1 cellular context compared by ENCODE assay signal in genomic region chr18:9869713-9870430, GRCh38.
TF ChIP-seq lines count a peak whose summit lies in the region.

No MANE protein-coding gene starts in this region.

TF ChIP-seq in HepG2, 621 proteins besides CTCF, POLR2A, EP300 and RAD21 (continued from another document and continues in another):
- TF ChIP-seq ZBTB49 (CRISPR knock-in tag; IDR thresholded peaks at IDR 0.05; ENCODE audit: borderline replicate concordance) (no peak), MYPOP (CRISPR knock-in tag; IDR thresholded peaks at IDR 0.05) (no peak), EED (CRISPR knock-in tag; IDR thresholded peaks at IDR 0.05) (no peak), ZNF446 (CRISPR knock-in tag; IDR thresholded peaks at IDR 0.05) (no peak), PHF5A (CRISPR knock-in tag; IDR thresholded peaks at IDR 0.05; ENCODE audit: low read depth, unreplicated experiment) (no peak), ZNF451 (CRISPR knock-in tag; IDR thresholded peaks at IDR 0.05) (no peak), BRCA1 (CRISPR knock-in tag; IDR thresholded peaks at IDR 0.05) (no peak), MAFF (IDR thresholded peaks at IDR 0.05; ENCODE audit: low read depth, low read length) (peak; percentile 93), SMAD3 (CRISPR knock-in tag; IDR thresholded peaks at IDR 0.05) (peak; percentile 72), ZNF30 (CRISPR knock-in tag; IDR thresholded peaks at IDR 0.05) (no peak), PHF21A (CRISPR knock-in tag; IDR thresholded peaks at IDR 0.05) (peak; percentile 65), ZNF766 (CRISPR knock-in tag; IDR thresholded peaks at IDR 0.05; ENCODE audit: borderline replicate concordance) (no peak), JDP2 (CRISPR knock-in tag; IDR thresholded peaks at IDR 0.05; ENCODE audit: borderline replicate concordance) (no peak), ZSCAN22 (CRISPR knock-in tag; IDR thresholded peaks at IDR 0.05) (no peak), GTF3A (CRISPR knock-in tag; conservative IDR thresholded peaks at IDR 0.05) (no peak), RFXAP (CRISPR knock-in tag; IDR thresholded peaks at IDR 0.05; ENCODE audit: borderline replicate concordance) (no peak), ZEB1 (IDR thresholded peaks at IDR 0.05; ENCODE audit: insufficient replicate concordance, low read depth) (no peak), ZNF775 (CRISPR knock-in tag; IDR thresholded peaks at IDR 0.05; ENCODE audit: borderline replicate concordance) (no peak), KMT2B (CRISPR knock-in tag; IDR thresholded peaks at IDR 0.05) (peak; percentile 42; the same call in 1 of the 2 replicates), ZNF17 (CRISPR knock-in tag; IDR thresholded peaks at IDR 0.05) (no peak), ZNF253 (CRISPR knock-in tag; IDR thresholded peaks at IDR 0.05; ENCODE audit: borderline replicate concordance) (no peak), ATAD3A (CRISPR knock-in tag; IDR thresholded peaks at IDR 0.05) (no peak), LBX2 (CRISPR knock-in tag; IDR thresholded peaks at IDR 0.05; ENCODE audit: borderline replicate concordance) (no peak), CEBPZ (IDR thresholded peaks at IDR 0.05; ENCODE audit: low read length) (no peak), ETV6 (CRISPR knock-in tag; conservative IDR thresholded peaks at IDR 0.05) (peak; percentile 67; the same call in 1 of the 2 replicates), DDIT3 (CRISPR knock-in tag; IDR thresholded peaks at IDR 0.05) (no peak), GZF1 (CRISPR knock-in tag; IDR thresholded peaks at IDR 0.05) (no peak), ZNF772 (CRISPR knock-in tag; IDR thresholded peaks at IDR 0.05) (no peak), RAD51 (IDR thresholded peaks at IDR 0.05; ENCODE audit: borderline replicate concordance) (no peak), HNRNPH1 (optimal IDR thresholded peaks at IDR 0.05; ENCODE audit: low read depth, low read length) (no peak), MXD4 (CRISPR knock-in tag; IDR thresholded peaks at IDR 0.05) (no peak; the same call in 1 of the 2 replicates), ZNF136 (CRISPR knock-in tag; IDR thresholded peaks at IDR 0.05; ENCODE audit: low read depth) (no peak), BHLHE40 (IDR thresholded peaks at IDR 0.05; ENCODE audit: low read length) (no peak), PCBP1 (IDR thresholded peaks at IDR 0.05; ENCODE audit: borderline replicate concordance, low read depth, low read length) (no peak), ZNF275 (CRISPR knock-in tag; IDR thresholded peaks at IDR 0.05; ENCODE audit: borderline replicate concordance) (no peak), ZNF737 (CRISPR knock-in tag; IDR thresholded peaks at IDR 0.05; ENCODE audit: borderline replicate concordance) (no peak), ARID3A (IDR thresholded peaks at IDR 0.05; ENCODE audit: low read depth, low read length) (peak; percentile 73), NR2F2 (IDR thresholded peaks at IDR 0.05; ENCODE audit: borderline replicate concordance, low read depth) (peak; percentile 93), ZBTB40 (IDR thresholded peaks at IDR 0.05) (no peak), ZBTB40 (CRISPR knock-in tag; IDR thresholded peaks at IDR 0.05) (no peak), U2AF2 (IDR thresholded peaks at IDR 0.05; ENCODE audit: low read depth, low read length) (no peak), KDM5B (CRISPR knock-in tag; IDR thresholded peaks at IDR 0.05; ENCODE audit: borderline replicate concordance) (no peak), SAP130 (CRISPR knock-in tag; IDR thresholded peaks at IDR 0.05; ENCODE audit: low read depth) (peak; percentile 70; the same call in 1 of the 2 replicates), HOXD1 (CRISPR knock-in tag; IDR thresholded peaks at IDR 0.05) (no peak), MAFK (conservative IDR thresholded peaks at IDR 0.05 in 1 of 2, IDR thresholded peaks at IDR 0.05 in 1 of 2; ENCODE audit: low read length in 2 of 2) (peak; percentile 88 to 97), CCAR2 (optimal IDR thresholded peaks at IDR 0.05; ENCODE audit: low read depth, low read length) (no peak), DPF2 (CRISPR knock-in tag; IDR thresholded peaks at IDR 0.05; ENCODE audit: borderline replicate concordance, low read depth) (no peak), ZNF343 (CRISPR knock-in tag; IDR thresholded peaks at IDR 0.05) (no peak)
